16 cellular contexts compared by ENCODE assay signal in the genomic region with DNA sequence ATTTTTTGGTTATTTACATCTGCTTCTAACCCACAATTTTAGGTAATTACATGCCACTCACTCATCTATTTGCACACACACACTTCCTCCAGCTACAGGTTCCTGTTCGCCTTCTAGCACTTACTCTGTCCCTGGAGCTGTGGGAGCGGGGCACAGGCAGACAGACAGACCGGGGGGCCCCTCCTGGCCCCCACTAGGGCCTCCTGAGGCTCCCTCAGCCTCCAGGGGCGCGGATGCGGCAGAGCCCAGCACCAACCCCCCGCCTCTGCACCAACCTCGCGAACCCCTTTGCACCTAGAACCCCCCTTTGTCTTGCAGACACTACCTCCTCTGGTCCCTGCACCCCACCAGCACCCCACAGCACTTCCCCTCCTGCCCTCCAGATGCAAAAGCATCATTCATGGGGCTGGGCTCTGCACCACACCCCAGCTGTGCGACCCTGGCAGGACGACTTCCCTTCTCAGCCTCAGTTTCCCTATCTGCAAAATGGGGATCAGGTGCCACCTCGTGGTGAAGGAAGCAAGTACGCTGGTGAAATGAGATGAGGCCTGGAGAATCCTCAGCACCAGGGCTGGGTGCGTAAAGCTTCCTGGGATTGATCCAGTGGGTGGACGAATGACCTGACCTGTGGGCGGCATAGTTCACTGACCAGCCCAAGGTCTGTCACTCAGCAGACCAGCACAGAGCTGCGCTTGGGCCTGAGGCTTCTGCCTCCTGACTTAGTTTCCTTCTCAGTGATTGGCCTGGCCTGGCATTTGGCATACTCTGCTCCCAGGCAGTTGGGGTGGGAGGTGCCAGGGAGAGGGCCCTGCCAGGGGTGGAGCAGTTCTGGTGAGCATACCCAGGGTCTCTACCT. TPM values are rescaled to one million over a fixed set of nuclear protein-coding genes. Genes with fewer than 3 reads are reported as not detected.
DNase-seq lines count a peak whose midpoint lies in the region; ATAC-seq lines count a peak whose summit lies in the region.
"Had no signal": no experiment of that assay in that cellular context is flagged by ENCODE, and none has a peak within 500 bp of the region (broad histone marks: within the 10 kb centered on the region; RNA-seq: fewer than 3 reads in every experiment).

No MANE protein-coding gene starts in this region.

- no peaks in the 10 kb centered on the region for H3K4me1 ChIP-seq in adipocyte (ENCODE audit: control insufficient read depth, insufficient read depth, low read length)

- POLR2A ChIA-PET in naive thymus-derived CD8-positive, alpha-beta T cell (lab: Charles Lee) = no interaction called here

- peaks cover 0 to 9% (median 5%) of the 10 kb centered on the region in 5 donors for H3K27me3 Mint-ChIP-seq in naive thymus-derived CD8-positive, alpha-beta T cell
- H3K27me3 Mint-ChIP-seq: activated CD4-positive, alpha-beta T cell treated with anti-CD3 and anti-CD28 coated beads, Interleukin-2, amount 10 ng/mL, durations not matched to agents 24 days and 14 days had no signal

- peak; percentile 22 for DNase-seq in D341Med (ENCODE audit: low spot score)
- DNase-seq in H7 = peak; percentile 71
- DNase-seq in adipocyte (ENCODE audit: low read depth) = peak; percentile 17
- DNase-seq in mesenteric fat pad (ENCODE audit: low spot score) = peak; percentile 81
- no peak for DNase-seq in naive thymus-derived CD8-positive, alpha-beta T cell
- DNase-seq in hypothalamus (lab: John Stamatoyannopoulos, UW) = no peak
- no peak for DNase-seq in iPS-NIHi7 (ENCODE audit: extremely low spot score)
- DNase-seq: activated CD4-positive, alpha-beta T cell treated with anti-CD3 and anti-CD28 coated beads, Interleukin-2, amount 10 ng/mL, durations not matched to agents 24 days and 14 days; mammary epithelial cell; NCI-H1092; NCI-H526 treated with DMSO at 0.1 percent for 48 hours; stimulated activated CD4-positive, alpha-beta T cell treated with anti-CD3 and anti-CD28 coated beads, Interleukin-4, amount 100 ng/mL, for 24 hours; stimulated activated naive CD8-positive, alpha-beta T cell treated with anti-CD3 and anti-CD28 coated beads, Interleukin-15, Interleukin-2, amounts not matched to agents 100 U/mL and 50 U/mL, for 24 hours had no signal

- ATAC-seq in naive thymus-derived CD8-positive, alpha-beta T cell = no peak
- no peak for ATAC-seq in GM19463 (IDR thresholded peaks at IDR 0.05; ENCODE audit: unreplicated experiment)
- ATAC-seq: stimulated activated naive CD8-positive, alpha-beta T cell treated with anti-CD3 and anti-CD28 coated beads, Interleukin-15, Interleukin-2, amounts not matched to agents 100 U/mL and 50 U/mL, for 24 hours had no signal

- H3K4me3 ChIP-seq in H7 (ENCODE audit: insufficient read depth, low read depth, low read length) = no peak overlapping the region
- H3K4me3 ChIP-seq in adipocyte (ENCODE audit: low read length) = no peak overlapping the region
- H3K4me3 ChIP-seq: SK-N-MC had no signal

- H3K9ac ChIP-seq in adipocyte (ENCODE audit: low read length) = no peak overlapping the region

- H3K9me3 Mint-ChIP-seq in naive thymus-derived CD8-positive, alpha-beta T cell = peaks cover 0 to 16% (median 4%) of the 10 kb centered on the region in 9 donors

- H3K36me3 ChIP-seq in H7 (replicated peaks; ENCODE audit: control insufficient read depth, insufficient read depth, low read length) = no peaks in the 10 kb centered on the region
- H3K36me3 ChIP-seq in adipocyte (ENCODE audit: control insufficient read depth, insufficient read depth, low read length, severe bottlenecking) = no peaks in the 10 kb centered on the region

- H3K4me3 Mint-ChIP-seq in naive thymus-derived CD8-positive, alpha-beta T cell = no peak overlapping the region
- H3K4me3 Mint-ChIP-seq: activated CD4-positive, alpha-beta T cell treated with anti-CD3 and anti-CD28 coated beads, Interleukin-2, amount 10 ng/mL, durations not matched to agents 24 days and 14 days; activated naive CD8-positive, alpha-beta T cell had no signal

- peaks cover 0 to 5% (median 4%) of the 10 kb centered on the region in 3 donors for H3K36me3 Mint-ChIP-seq in naive thymus-derived CD8-positive, alpha-beta T cell
- H3K36me3 Mint-ChIP-seq: activated naive CD8-positive, alpha-beta T cell had no signal

- no peaks in the 10 kb centered on the region; the same call in 1 of the 2 replicates for H3K27me3 ChIP-seq in H7 (ENCODE audit: control insufficient read depth, insufficient read depth, low read length)
- peaks cover 16% of the 10 kb centered on the region for H3K27me3 ChIP-seq in adipocyte (replicated peaks; ENCODE audit: control insufficient read depth, insufficient read depth, low read length)

- no peak overlapping the region for H3K27ac Mint-ChIP-seq in naive thymus-derived CD8-positive, alpha-beta T cell
- H3K27ac Mint-ChIP-seq: activated CD4-positive, alpha-beta T cell treated with anti-CD3 and anti-CD28 coated beads, Interleukin-2, amount 10 ng/mL, durations not matched to agents 24 days and 14 days; activated naive CD8-positive, alpha-beta T cell had no signal

- peaks cover 16% of the 10 kb centered on the region for H3K9me3 ChIP-seq in adipocyte (ENCODE audit: control insufficient read depth, low read length)

- peaks cover 0 to under 1% (median 0%) of the 10 kb centered on the region in 4 donors for H3K4me1 Mint-ChIP-seq in naive thymus-derived CD8-positive, alpha-beta T cell
- H3K4me1 Mint-ChIP-seq: activated CD4-positive, alpha-beta T cell treated with anti-CD3 and anti-CD28 coated beads, Interleukin-2, amount 10 ng/mL, durations not matched to agents 24 days and 14 days had no signal

RNA-seq across cellular contexts. Expression of gene ELFN1, which starts 37.9 kb away (rescaled TPM):
- total RNA-seq in H7 (2014; rRNA removed; shearing (Covaris generic)) = 16.0 and 19.9 TPM in 2 replicates
- 3.7 TPM for total RNA-seq in mesenteric fat pad
- total RNA-seq in naive thymus-derived CD8-positive, alpha-beta T cell = not detected
- not detected for polyA plus RNA-seq in naive thymus-derived CD8-positive, alpha-beta T cell
- total RNA-seq: activated CD4-positive, alpha-beta T cell treated with anti-CD3 and anti-CD28 coated beads, Interleukin-2, amount 10 ng/mL, durations not matched to agents 24 days and 14 days had no signal

Comparison
In these comparisons a context has a peak if more than half of its experiments do, and no peak if none do; other contexts are left out.
1. DNase-seq: peak in D341Med (single experiment), H7 (single experiment), adipocyte (single experiment) and mesenteric fat pad (single experiment); none in naive thymus-derived CD8-positive, alpha-beta T cell (0 of 10), hypothalamus (0 of 51) and iPS-NIHi7 (single experiment).